ENCODE assay signal across 22 cellular contexts in genomic region chr5:175745212-175745611, GRCh38.
"Had no signal": no experiment of that assay in that cellular context is flagged by ENCODE, and none has a peak within 500 bp of the region (broad histone marks: within the 10 kb centered on the region; RNA-seq: fewer than 3 reads in every experiment).

No MANE protein-coding gene starts in this region.

- H3K9me3 Mint-ChIP-seq: activated CD8-positive, alpha-beta T cell treated with anti-CD3 and anti-CD28 coated beads for 36 hours; activated naive CD4-positive, alpha-beta T cell treated with anti-CD3 and anti-CD28 coated beads, Interleukin-2, amount 10 ng/mL, durations not matched to agents 7 days and 5 days; mesothelial cell of epicardium; nephron progenitor cell had no signal

- DNase-seq: activated CD4-positive, alpha-beta T cell treated with anti-CD3 and anti-CD28 coated beads, Interleukin-2, amount 50 U/mL, for 1 hour; activated CD4-positive, CD25-positive, alpha-beta regulatory T cell treated with anti-CD3 and anti-CD28 coated beads, Interleukin-2, amount 50 U/mL, for 72 hours; activated CD8-positive, alpha-beta T cell treated with anti-CD3 and anti-CD28 coated beads for 36 hours; activated effector memory CD4-positive, alpha-beta T cell treated with anti-CD3 and anti-CD28 coated beads, Interleukin-2, amount 50 U/mL, for 16 hours; activated naive CD4-positive, alpha-beta T cell treated with anti-CD3 and anti-CD28 coated beads, Interleukin-2, amount 10 ng/mL, durations not matched to agents 7 days and 5 days; dermis blood vessel endothelial cell; effector memory CD4-positive, alpha-beta T cell; gastrocnemius medialis; glutamatergic neuron; left colon; naive B cell; nephron progenitor cell; stimulated activated CD4-positive, alpha-beta T cell treated with anti-CD3 and anti-CD28 coated beads, Interleukin-12 subunit alpha, Interleukin-12 subunit beta, amount 100 ng/mL, for 4 hours; stimulated activated CD4-positive, alpha-beta T cell treated with anti-CD3 and anti-CD28 coated beads, Interleukin-4, amount 100 ng/mL, for 1 hour; stomach; T-helper 2 cell; thyroid gland; upper lobe of right lung had no signal

- H3K9me3 ChIP-seq: gastrocnemius medialis, neutrophil, thyroid gland, upper lobe of right lung had no signal

- H3K27ac Mint-ChIP-seq: activated CD8-positive, alpha-beta T cell treated with anti-CD3 and anti-CD28 coated beads for 36 hours; activated naive CD4-positive, alpha-beta T cell treated with anti-CD3 and anti-CD28 coated beads, Interleukin-2, amount 10 ng/mL, durations not matched to agents 7 days and 5 days; mesothelial cell of epicardium; naive B cell; nephron progenitor cell had no signal

- ATAC-seq: activated CD8-positive, alpha-beta T cell treated with anti-CD3 and anti-CD28 coated beads for 36 hours; gastrocnemius medialis; left colon; sciatic nerve; upper lobe of right lung had no signal

- H3K36me3 Mint-ChIP-seq: activated naive CD4-positive, alpha-beta T cell treated with anti-CD3 and anti-CD28 coated beads, Interleukin-2, amount 10 ng/mL, durations not matched to agents 7 days and 5 days; mesothelial cell of epicardium; naive B cell had no signal

- H3K27ac ChIP-seq: gastrocnemius medialis, neutrophil, skin epidermis, stomach, thyroid gland, upper lobe of right lung had no signal

- H3K36me3 ChIP-seq: gastrocnemius medialis, neutrophil, stomach, thyroid gland, upper lobe of right lung had no signal

- H3K4me3 Mint-ChIP-seq: activated CD8-positive, alpha-beta T cell treated with anti-CD3 and anti-CD28 coated beads for 36 hours; activated naive CD4-positive, alpha-beta T cell treated with anti-CD3 and anti-CD28 coated beads, Interleukin-2, amount 10 ng/mL, durations not matched to agents 7 days and 5 days; mesothelial cell of epicardium; naive B cell; nephron progenitor cell had no signal

- H3K27me3 ChIP-seq: thyroid gland had no signal

- H3K4me1 Mint-ChIP-seq: mesothelial cell of epicardium, naive B cell, nephron progenitor cell had no signal

- H3K4me1 ChIP-seq: gastrocnemius medialis, stomach, thyroid gland, upper lobe of right lung had no signal

- H3K4me3 ChIP-seq: gastrocnemius medialis, skin epidermis, stomach, thyroid gland, upper lobe of right lung had no signal
